Comparison of ENCODE assay signal across 17 cellular contexts in the genomic region with DNA sequence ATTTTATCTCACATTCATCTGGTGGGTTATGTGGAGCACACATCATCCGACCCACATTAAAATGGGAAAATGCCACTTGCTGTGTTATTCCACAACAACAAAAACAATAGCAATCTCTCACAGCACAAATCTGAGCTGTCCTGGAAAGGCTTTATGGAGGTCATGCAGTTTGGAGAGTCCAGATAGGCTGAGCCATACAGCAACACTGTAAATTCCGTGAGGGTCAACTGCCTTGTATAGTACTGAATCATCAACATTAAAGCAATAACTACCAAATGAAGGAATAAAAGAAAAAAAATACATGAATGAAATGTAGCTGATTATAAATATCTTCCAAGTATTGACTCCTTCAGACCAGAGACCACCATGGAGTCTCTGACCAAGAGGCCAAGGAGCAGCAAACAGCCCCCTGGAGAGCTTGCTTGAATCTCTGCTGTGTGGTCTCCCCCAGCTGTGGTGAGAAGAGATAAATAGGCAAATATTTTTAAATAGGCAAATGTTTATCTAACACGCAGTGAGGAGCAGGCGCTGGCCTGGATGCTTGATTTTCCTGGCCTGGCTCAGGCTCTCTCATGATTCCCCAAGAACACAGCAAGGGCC.
DNase-seq lines count a peak whose midpoint lies in the region; ATAC-seq and TF ChIP-seq lines count a peak whose summit lies in the region.
"Had no signal": no experiment of that assay in that cellular context is flagged by ENCODE, and none has a peak within 500 bp of the region (broad histone marks: within the 10 kb centered on the region; RNA-seq: fewer than 3 reads in every experiment).

No MANE protein-coding gene starts in this region.

- peaks cover 17% of the 10 kb centered on the region for H3K27me3 Mint-ChIP-seq in nephron (ENCODE audit: low read depth)
- no peaks in the 10 kb centered on the region for H3K27me3 Mint-ChIP-seq in natural killer cell treated with Interleukin-12 subunit alpha and Interleukin-12 subunit beta and Interleukin-15 and Interleukin-18, amount 100 ng/mL, for 72 hours
- H3K27me3 Mint-ChIP-seq: activated CD4-positive, alpha-beta memory T cell treated with anti-CD3 and anti-CD28 coated beads for 36 hours; activated naive CD4-positive, alpha-beta T cell treated with anti-CD3 and anti-CD28 coated beads, Interleukin-2, amount 10 ng/mL, durations not matched to agents 7 days and 5 days; activated T-cell treated with anti-CD3 and anti-CD28 coated beads, Interleukin-2, amount 50 U/mL, for 24 hours; effector memory CD8-positive, alpha-beta T cell had no signal

- H3K4me1 Mint-ChIP-seq in nephron: peaks cover 59% of the 10 kb centered on the region
- no peaks in the 10 kb centered on the region for H3K4me1 Mint-ChIP-seq in natural killer cell treated with Interleukin-12 subunit alpha and Interleukin-12 subunit beta and Interleukin-15 and Interleukin-18, amount 100 ng/mL, for 72 hours (ENCODE audit: low read depth in 2 of 2)
- H3K4me1 Mint-ChIP-seq: activated naive CD4-positive, alpha-beta T cell treated with anti-CD3 and anti-CD28 coated beads, Interleukin-2, amount 10 ng/mL, durations not matched to agents 7 days and 5 days had no signal

- ATAC-seq in GM18502 (IDR thresholded peaks at IDR 0.05; ENCODE audit: poor library complexity, unreplicated experiment) (peak; percentile 30), GM21367 (IDR thresholded peaks at IDR 0.05; ENCODE audit: unreplicated experiment) (peak; percentile 7), HG03342 (IDR thresholded peaks at IDR 0.05; ENCODE audit: unreplicated experiment) (peak; percentile 6), HG03521 (IDR thresholded peaks at IDR 0.05; ENCODE audit: unreplicated experiment) (no peak)
- ATAC-seq in natural killer cell treated with Interleukin-12 subunit alpha and Interleukin-12 subunit beta and Interleukin-15 and Interleukin-18, amount 100 ng/mL, for 72 hours: no peak
- ATAC-seq: effector memory CD8-positive, alpha-beta T cell had no signal

- no peak for DNase-seq in natural killer cell treated with Interleukin-12 subunit alpha and Interleukin-12 subunit beta and Interleukin-15 and Interleukin-18, amount 100 ng/mL, for 72 hours (ENCODE audit: low spot score)
- DNase-seq in DMS53 treated with DMSO at 0.1 percent for 48 hours (lab: John Stamatoyannopoulos, UW; ENCODE audit: unreplicated experiment): no peak
- DNase-seq: activated CD4-positive, alpha-beta memory T cell treated with anti-CD3 and anti-CD28 coated beads for 36 hours; activated naive CD4-positive, alpha-beta T cell treated with anti-CD3 and anti-CD28 coated beads, Interleukin-2, amount 10 ng/mL, durations not matched to agents 7 days and 5 days; activated T-cell treated with anti-CD3 and anti-CD28 coated beads, Interleukin-2, amount 50 U/mL, for 24 hours; cerebellar nuclear complex; effector memory CD8-positive, alpha-beta T cell; GDM1; MG63; NCI-H1436 treated with DMSO at 0.1 percent for 48 hours; T-helper 1 cell; uterus had no signal

- H3K9me3 Mint-ChIP-seq in nephron: no peaks in the 10 kb centered on the region
- peaks cover 15% of the 10 kb centered on the region for H3K9me3 Mint-ChIP-seq in natural killer cell treated with Interleukin-12 subunit alpha and Interleukin-12 subunit beta and Interleukin-15 and Interleukin-18, amount 100 ng/mL, for 72 hours

- TF ChIP-seq CTCF in nephron (IDR thresholded peaks at IDR 0.05; ENCODE audit: unreplicated experiment in 3 of 3): no peak

- H3K36me3 Mint-ChIP-seq in nephron (ENCODE audit: low read depth): no peaks in the 10 kb centered on the region
- H3K36me3 Mint-ChIP-seq in natural killer cell treated with Interleukin-12 subunit alpha and Interleukin-12 subunit beta and Interleukin-15 and Interleukin-18, amount 100 ng/mL, for 72 hours: no peaks in the 10 kb centered on the region
- H3K36me3 Mint-ChIP-seq: activated CD4-positive, alpha-beta memory T cell treated with anti-CD3 and anti-CD28 coated beads for 36 hours; activated naive CD4-positive, alpha-beta T cell treated with anti-CD3 and anti-CD28 coated beads, Interleukin-2, amount 10 ng/mL, durations not matched to agents 7 days and 5 days had no signal

- peak overlapping the region; percentile 65 to 96 (median 84) for H3K27ac Mint-ChIP-seq in nephron
- H3K27ac Mint-ChIP-seq in natural killer cell treated with Interleukin-12 subunit alpha and Interleukin-12 subunit beta and Interleukin-15 and Interleukin-18, amount 100 ng/mL, for 72 hours: no peak overlapping the region
- H3K27ac Mint-ChIP-seq: activated CD4-positive, alpha-beta memory T cell treated with anti-CD3 and anti-CD28 coated beads for 36 hours; activated naive CD4-positive, alpha-beta T cell treated with anti-CD3 and anti-CD28 coated beads, Interleukin-2, amount 10 ng/mL, durations not matched to agents 7 days and 5 days; activated T-cell treated with anti-CD3 and anti-CD28 coated beads, Interleukin-2, amount 50 U/mL, for 24 hours; effector memory CD8-positive, alpha-beta T cell had no signal

- no peak overlapping the region for H3K4me3 Mint-ChIP-seq in nephron
- H3K4me3 Mint-ChIP-seq in natural killer cell treated with Interleukin-12 subunit alpha and Interleukin-12 subunit beta and Interleukin-15 and Interleukin-18, amount 100 ng/mL, for 72 hours: no peak overlapping the region
- H3K4me3 Mint-ChIP-seq: activated CD4-positive, alpha-beta memory T cell treated with anti-CD3 and anti-CD28 coated beads for 36 hours; activated naive CD4-positive, alpha-beta T cell treated with anti-CD3 and anti-CD28 coated beads, Interleukin-2, amount 10 ng/mL, durations not matched to agents 7 days and 5 days; activated T-cell treated with anti-CD3 and anti-CD28 coated beads, Interleukin-2, amount 50 U/mL, for 24 hours; effector memory CD8-positive, alpha-beta T cell had no signal

Comparison
In these comparisons a context has a peak if more than half of its experiments do, and no peak if none do; other contexts are left out.
1. ATAC-seq: peak in GM18502 (single experiment), GM21367 (single experiment) and HG03342 (single experiment); none in natural killer cell treated with Interleukin-12 subunit alpha and Interleukin-12 subunit beta and Interleukin-15 and Interleukin-18, amount 100 ng/mL, for 72 hours (0 of 2) and HG03521 (single experiment).
2. H3K27ac Mint-ChIP-seq: peak in nephron (3 of 3); none in natural killer cell treated with Interleukin-12 subunit alpha and Interleukin-12 subunit beta and Interleukin-15 and Interleukin-18, amount 100 ng/mL, for 72 hours (0 of 2).